9 cellular contexts compared by ENCODE assay signal in the genomic region with DNA sequence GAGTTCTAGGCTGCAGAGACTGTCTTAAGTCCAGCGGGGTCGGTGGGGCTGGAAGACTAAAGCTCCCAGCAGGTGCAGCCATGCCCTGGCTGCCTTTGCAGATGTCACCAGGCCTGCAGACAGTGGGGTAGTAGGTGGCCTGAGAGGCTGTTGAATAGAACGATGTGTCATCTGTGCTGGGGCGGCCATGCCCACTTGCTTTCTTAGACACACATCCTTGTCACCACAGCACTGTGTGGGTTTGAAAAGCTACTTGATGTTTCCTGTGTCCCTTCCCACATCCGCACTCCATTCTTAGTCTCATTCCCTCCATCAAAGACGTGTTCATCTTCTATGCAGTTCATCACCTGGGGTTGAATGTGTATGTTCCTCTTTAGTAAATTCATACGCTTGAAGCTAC.
DNase-seq lines count a peak whose midpoint lies in the region; ATAC-seq lines count a peak whose summit lies in the region.
"Had no signal": no experiment of that assay in that cellular context is flagged by ENCODE, and none has a peak within 500 bp of the region (broad histone marks: within the 10 kb centered on the region; RNA-seq: fewer than 3 reads in every experiment).

No MANE protein-coding gene starts in this region.

- peaks cover 9 to 19% of the 10 kb centered on the region in 2 donors for H3K4me1 Mint-ChIP-seq in immature natural killer cell

- no peaks in the 10 kb centered on the region for H3K36me3 Mint-ChIP-seq in immature natural killer cell

- H3K4me3 Mint-ChIP-seq in immature natural killer cell, result peak overlapping the region; percentile 5 to 68 (median 44)

- H3K9me3 Mint-ChIP-seq in immature natural killer cell, result no peaks in the 10 kb centered on the region

- peak; percentile 99 for DNase-seq in Jurkat, Clone E6-1 (ENCODE audit: low read depth, low spot score)
- DNase-seq in activated T-cell treated with anti-CD3 and anti-CD28 coated beads, Interleukin-2, amount 50 U/mL, for 48 hours, result peak; percentile 33 to 52
- DNase-seq in immature natural killer cell (peak; percentile 39 to 67 (median 39)), DMS79 treated with DMSO at 0.1 percent for 48 hours (lab: John Stamatoyannopoulos, UW) (no peak), dermis blood vessel endothelial cell (no peak), NCI-H2171 treated with DMSO at 0.1 percent for 48 hours (lab: John Stamatoyannopoulos, UW) (no peak)
- DNase-seq in stimulated activated CD8-positive, alpha-beta memory T cell treated with anti-CD3 and anti-CD28 coated beads, Interleukin-12 subunit alpha, Interleukin-12 subunit beta, amount 100 ng/mL, for 4 hours (ENCODE audit: low read depth), result peak; percentile 1
- DNase-seq: activated CD4-positive, CD25-positive, alpha-beta regulatory T cell treated with anti-CD3 and anti-CD28 coated beads, Interleukin-2, amount 50 U/mL, for 72 hours had no signal

- H3K27ac Mint-ChIP-seq in immature natural killer cell, result peak overlapping the region in 2 of 6 donors; percentile 7 to 17

- H3K4me3 ChIP-seq in Jurkat, Clone E6-1 (ENCODE audit: low read length), result peak overlapping the region; percentile 21; the same call in 1 of the 2 replicates

- peaks cover 0 to 5% (median 0%) of the 10 kb centered on the region in 3 donors for H3K27me3 Mint-ChIP-seq in immature natural killer cell (ENCODE audit: low read depth in 3 of 3)

- ATAC-seq in GM18520 (IDR thresholded peaks at IDR 0.05; ENCODE audit: unreplicated experiment), result no peak

Comparison
In these comparisons a context has a peak if more than half of its experiments do, and no peak if none do; other contexts are left out.
1. DNase-seq: peak in Jurkat, Clone E6-1 (single experiment), activated T-cell treated with anti-CD3 and anti-CD28 coated beads, Interleukin-2, amount 50 U/mL, for 48 hours (2 of 2), immature natural killer cell (3 of 3) and stimulated activated CD8-positive, alpha-beta memory T cell treated with anti-CD3 and anti-CD28 coated beads, Interleukin-12 subunit alpha, Interleukin-12 subunit beta, amount 100 ng/mL, for 4 hours (single experiment); none in DMS79 treated with DMSO at 0.1 percent for 48 hours (single experiment), dermis blood vessel endothelial cell (single experiment) and NCI-H2171 treated with DMSO at 0.1 percent for 48 hours (single experiment).